1 cellular context compared by ENCODE assay signal in genomic region chr1:30814292-30814691, GRCh38.
TF ChIP-seq lines count a peak whose summit lies in the region.

No MANE protein-coding gene starts in this region.

TF ChIP-seq in H1, 55 proteins besides CTCF, POLR2A, EP300 and RAD21 (continued from another document):
- no peak for TF ChIP-seq ATF3 (IDR thresholded peaks at IDR 0.05; ENCODE audit: insufficient read depth, low read depth, low read length)
- TF ChIP-seq RFX5 (IDR thresholded peaks at IDR 0.05; ENCODE audit: borderline replicate concordance, low read depth, low read length): no peak
- TF ChIP-seq SIRT6 (IDR thresholded peaks at IDR 0.05; ENCODE audit: low read length): no peak
- TF ChIP-seq GTF2F1 (IDR thresholded peaks at IDR 0.05; ENCODE audit: borderline replicate concordance, low read depth, low read length): no peak
